16 cellular contexts compared by ENCODE assay signal in the genomic region with DNA sequence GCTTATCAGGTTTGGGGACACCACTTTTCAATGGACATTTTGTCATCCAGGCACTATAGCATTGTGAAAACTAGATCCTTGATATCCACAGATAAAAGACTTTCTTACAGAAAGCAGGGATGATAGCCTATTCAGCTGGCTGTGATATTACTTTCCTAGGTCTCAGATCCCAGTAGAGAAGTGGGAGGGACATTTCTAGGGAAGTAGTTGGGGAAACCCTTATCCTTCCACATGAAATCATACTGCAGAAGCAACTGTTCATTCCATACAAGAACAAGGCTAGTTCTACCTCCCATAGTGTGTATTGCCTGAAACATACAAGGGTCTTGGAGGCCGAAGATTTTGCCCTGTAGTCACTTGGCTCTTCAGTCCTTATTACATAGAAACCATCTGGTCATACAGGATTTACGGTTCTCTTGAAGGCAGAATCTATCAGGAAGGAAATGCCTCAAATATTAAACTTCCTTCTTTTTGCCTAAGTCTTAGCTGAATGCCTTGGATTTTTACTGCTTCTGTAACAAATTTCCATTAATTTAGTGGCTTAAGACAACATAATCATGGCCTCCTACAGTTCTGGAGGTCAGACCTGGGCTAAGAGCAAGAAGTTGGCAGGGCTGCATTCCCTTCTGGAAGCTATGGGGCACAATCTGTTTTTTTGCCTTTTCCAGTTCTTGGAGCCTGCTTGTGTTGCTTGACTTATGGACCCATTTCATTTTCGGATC.
"Had no signal": no experiment of that assay in that cellular context is flagged by ENCODE, and none has a peak within 500 bp of the region (broad histone marks: within the 10 kb centered on the region; RNA-seq: fewer than 3 reads in every experiment).

No MANE protein-coding gene starts in this region.

- DNase-seq: activated CD4-positive, alpha-beta T cell treated with anti-CD3 and anti-CD28 coated beads for 4 hours; activated CD8-positive, alpha-beta T cell treated with anti-CD3 and anti-CD28 coated beads for 36 hours; activated effector memory CD4-positive, alpha-beta T cell treated with Interleukin-2 at 50 U/mL for 16 hours; activated T-cell treated with anti-CD3 and anti-CD28 coated beads, Interleukin-2, amount 50 U/mL, for 4 hours; caudate nucleus; effector CD4-positive, alpha-beta T cell; esophagus squamous epithelium; kidney glomerular epithelial cell; naive B cell; pancreas; stimulated activated CD4-positive, alpha-beta T cell treated with anti-CD3 and anti-CD28 coated beads, Interleukin-2, amount 100 ng/mL, for 48 hours had no signal

- H3K9me3 ChIP-seq: esophagus squamous epithelium, pancreas had no signal

- H3K36me3 ChIP-seq: esophagus squamous epithelium, pancreas had no signal

- H3K27me3 Mint-ChIP-seq: activated CD8-positive, alpha-beta T cell treated with anti-CD3 and anti-CD28 coated beads for 36 hours; naive B cell; stimulated activated memory B cell treated with anti-CD40 and anti-IgM and Interleukin-4, amounts not matched to agents 10 μg/mL and 1 μg/mL and 100 μg/mL, for 72 hours had no signal

- H3K4me3 Mint-ChIP-seq: activated CD8-positive, alpha-beta T cell treated with anti-CD3 and anti-CD28 coated beads for 36 hours; activated T-cell treated with anti-CD3 and anti-CD28 coated beads, Interleukin-2, amount 50 U/mL, for 4 hours; naive B cell; stimulated activated memory B cell treated with anti-CD40 and anti-IgM and Interleukin-4, amounts not matched to agents 10 μg/mL and 1 μg/mL and 100 μg/mL, for 72 hours; T-helper 2 cell treated with Interferon-gamma antibody and Interleukin-4, amounts not matched to agents 5 μg/mL and 100 μg/mL, for 36 hours had no signal

- H3K27ac Mint-ChIP-seq: activated CD8-positive, alpha-beta T cell treated with anti-CD3 and anti-CD28 coated beads for 36 hours; activated naive CD4-positive, alpha-beta T cell treated with anti-CD3 and anti-CD28 coated beads, Interleukin-2, amount 50 U/mL, for 72 hours; stimulated activated memory B cell treated with anti-CD40 and anti-IgM and Interleukin-4, amounts not matched to agents 10 μg/mL and 1 μg/mL and 100 μg/mL, for 72 hours; T-helper 2 cell treated with Interferon-gamma antibody and Interleukin-4, amounts not matched to agents 5 μg/mL and 100 μg/mL, for 36 hours had no signal

- H3K4me1 Mint-ChIP-seq: naive B cell; stimulated activated memory B cell treated with anti-CD40 and anti-IgM and Interleukin-4, amounts not matched to agents 10 μg/mL and 1 μg/mL and 100 μg/mL, for 72 hours had no signal

- H3K36me3 Mint-ChIP-seq: activated naive CD4-positive, alpha-beta T cell treated with anti-CD3 and anti-CD28 coated beads, Interleukin-2, amount 50 U/mL, for 72 hours; naive B cell; stimulated activated memory B cell treated with anti-CD40 and anti-IgM and Interleukin-4, amounts not matched to agents 10 μg/mL and 1 μg/mL and 100 μg/mL, for 72 hours had no signal

- H3K4me3 ChIP-seq: esophagus squamous epithelium, lung, pancreas had no signal

- H3K27ac ChIP-seq: esophagus squamous epithelium, pancreas had no signal

- ATAC-seq: activated CD8-positive, alpha-beta T cell treated with anti-CD3 and anti-CD28 coated beads for 36 hours; activated naive CD4-positive, alpha-beta T cell treated with anti-CD3 and anti-CD28 coated beads, Interleukin-2, amount 50 U/mL, for 72 hours; activated T-cell treated with anti-CD3 and anti-CD28 coated beads, Interleukin-2, amount 50 U/mL, for 4 hours; stimulated activated memory B cell treated with anti-CD40 and anti-IgM and Interleukin-4, amounts not matched to agents 10 μg/mL and 1 μg/mL and 100 μg/mL, for 72 hours had no signal

- H3K27me3 ChIP-seq: esophagus squamous epithelium, pancreas had no signal

- FAIRE-seq: colon, pancreas had no signal

- H3K9me3 Mint-ChIP-seq: activated CD8-positive, alpha-beta T cell treated with anti-CD3 and anti-CD28 coated beads for 36 hours; activated naive CD4-positive, alpha-beta T cell treated with anti-CD3 and anti-CD28 coated beads, Interleukin-2, amount 50 U/mL, for 72 hours; activated T-cell treated with anti-CD3 and anti-CD28 coated beads, Interleukin-2, amount 50 U/mL, for 4 hours; naive B cell; stimulated activated memory B cell treated with anti-CD40 and anti-IgM and Interleukin-4, amounts not matched to agents 10 μg/mL and 1 μg/mL and 100 μg/mL, for 72 hours; T-helper 2 cell treated with Interferon-gamma antibody and Interleukin-4, amounts not matched to agents 5 μg/mL and 100 μg/mL, for 36 hours had no signal
